In the genomic region with DNA sequence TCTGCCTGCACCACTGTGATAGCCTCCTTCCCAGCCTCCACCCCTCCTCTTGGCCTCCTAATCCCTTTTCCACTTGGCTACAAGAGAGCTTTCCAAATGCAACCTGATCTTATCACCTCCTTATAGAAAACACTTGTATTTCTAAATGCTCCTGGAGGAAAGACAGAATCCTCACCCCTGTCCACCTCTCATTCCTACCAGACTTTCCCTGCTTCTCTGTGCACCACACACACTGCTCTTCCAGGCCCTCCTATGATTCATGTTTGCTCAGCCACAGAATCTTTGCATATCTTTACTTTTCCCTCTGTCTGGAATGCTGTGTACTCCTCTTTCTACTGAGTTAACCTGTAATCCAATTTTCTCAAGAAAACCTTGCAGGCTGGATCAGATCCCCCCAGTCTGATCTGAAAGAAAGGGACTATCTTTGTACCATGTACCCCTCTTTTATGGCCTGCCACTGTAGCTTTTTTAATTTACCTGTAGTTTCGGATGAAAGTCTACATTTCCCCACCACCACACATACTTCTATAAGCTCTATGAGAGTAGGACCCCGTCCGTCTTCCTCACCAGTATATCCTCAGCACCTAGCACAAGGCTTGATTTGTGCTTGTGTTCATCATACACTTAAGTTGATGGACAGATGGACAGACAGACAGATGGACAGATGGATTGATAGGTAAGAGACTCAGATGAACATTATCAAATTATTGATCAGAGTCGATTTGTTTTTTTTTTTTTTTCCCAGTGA, we compare ENCODE assay signal across 10 cellular contexts.
DNase-seq lines count a peak whose midpoint lies in the region; ATAC-seq and TF ChIP-seq lines count a peak whose summit lies in the region.
"Had no signal": no experiment of that assay in that cellular context is flagged by ENCODE, and none has a peak within 500 bp of the region (broad histone marks: within the 10 kb centered on the region; RNA-seq: fewer than 3 reads in every experiment).

No MANE protein-coding gene starts in this region.

- peak overlapping the region; percentile 50 for H3K4me3 Mint-ChIP-seq in HFFc6
- H3K4me3 Mint-ChIP-seq: GM23338 had no signal

- peak overlapping the region in 1 of 2 donors; percentile 75 for H3K27ac ChIP-seq in left lung

- intact Hi-C loops in left lung (cut with DNase I) = no loop called here

- H3K4me1 ChIP-seq in left lung = peaks cover 38 to 39% of the 10 kb centered on the region in 2 donors

- no peaks in the 10 kb centered on the region for H3K9me3 Mint-ChIP-seq in HFFc6
- H3K9me3 Mint-ChIP-seq: GM23338 had no signal

- peak; percentile 60 for ATAC-seq in left lung
- no peak for ATAC-seq in GM19395 (IDR thresholded peaks at IDR 0.05; ENCODE audit: unreplicated experiment)

- TF ChIP-seq CTCF in AG09309 (IDR thresholded peaks at IDR 0.05; ENCODE audit: control insufficient read depth, insufficient read depth, low read depth, low read length, missing control alignments) (no peak), HFFc6 (IDR thresholded peaks at IDR 0.05) (no peak), astrocyte of the cerebellum (IDR thresholded peaks at IDR 0.05; ENCODE audit: low read depth, low read length, missing control alignments) (no peak), left lung (IDR thresholded peaks at IDR 0.05) (no peak)

- H3K4me1 Mint-ChIP-seq in HFFc6 (ENCODE audit: low read depth) = peaks cover 62% of the 10 kb centered on the region

- peak; percentile 51 for DNase-seq in AG09309 (ENCODE audit: low read depth)
- DNase-seq in HFFc6 = peak; percentile 75
- DNase-seq in astrocyte of the cerebellum (ENCODE audit: low read depth) = peak; percentile 34
- DNase-seq in left lung = no peak
- no peak for DNase-seq in mesenteric fat pad (ENCODE audit: low spot score)
- DNase-seq in stimulated activated CD4-positive, alpha-beta T cell treated with anti-CD3 and anti-CD28 coated beads, Interleukin-12 subunit alpha, Interleukin-12 subunit beta, amount 100 ng/mL, for 4 hours = no peak
- no peak for DNase-seq in NCI-H1105 treated with DMSO at 0.1 percent for 48 hours (lab: John Stamatoyannopoulos, UW)
- DNase-seq: NCI-H146 had no signal

- H3K4me3 ChIP-seq in AG09309 (ENCODE audit: control insufficient read depth, low read depth, low read length) (no peak overlapping the region), astrocyte of the cerebellum (ENCODE audit: low read depth, low read length) (no peak overlapping the region), left lung (no peak overlapping the region)
- H3K4me3 ChIP-seq: GM23338 had no signal

- H3K27ac Mint-ChIP-seq in HFFc6 = peak overlapping the region; percentile 73

- peaks cover 2% of the 10 kb centered on the region; the same call in 1 of the 2 replicates for H3K27me3 Mint-ChIP-seq in HFFc6 (ENCODE audit: insufficient read depth)

- H3K27me3 ChIP-seq in left lung = no peaks in the 10 kb centered on the region

- H3K36me3 Mint-ChIP-seq in HFFc6 (ENCODE audit: low read depth) = peaks cover 12% of the 10 kb centered on the region; the same call in 1 of the 2 replicates

- H3K9me3 ChIP-seq in left lung = no peaks in the 10 kb centered on the region

- H3K36me3 ChIP-seq in left lung = no peaks in the 10 kb centered on the region

- in situ Hi-C loops in astrocyte of the cerebellum (cut with HindIII; ENCODE audit: low sequenced_read_pairs) = no loop called here

Comparison
In these comparisons a context has a peak if more than half of its experiments do, and no peak if none do; other contexts are left out.
1. DNase-seq: peak in AG09309 (single experiment), HFFc6 (single experiment) and astrocyte of the cerebellum (single experiment); none in left lung (0 of 2), mesenteric fat pad (single experiment), stimulated activated CD4-positive, alpha-beta T cell treated with anti-CD3 and anti-CD28 coated beads, Interleukin-12 subunit alpha, Interleukin-12 subunit beta, amount 100 ng/mL, for 4 hours (single experiment) and NCI-H1105 treated with DMSO at 0.1 percent for 48 hours (single experiment).